Comparison of ENCODE assay signal across 15 cellular contexts in the genomic region with DNA sequence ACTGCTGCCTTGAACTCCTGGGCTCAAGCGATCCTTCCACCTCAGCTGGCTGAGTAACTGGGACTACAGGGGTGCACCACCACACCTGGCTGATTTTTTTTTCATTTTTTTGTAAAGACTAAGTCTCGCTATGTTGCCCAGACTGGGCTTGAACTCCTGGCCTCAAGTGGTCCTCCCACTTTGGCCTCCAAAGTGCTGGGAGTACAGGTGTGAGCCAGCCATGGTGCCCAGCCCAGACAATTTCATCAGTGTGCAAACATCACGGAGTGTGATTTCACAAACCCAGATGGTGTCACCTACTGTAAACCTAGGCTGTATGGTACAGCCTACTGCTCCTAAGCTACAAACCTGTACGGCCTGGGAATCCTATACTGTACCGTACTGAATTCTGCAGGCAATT. TPM values are rescaled to one million over a fixed set of nuclear protein-coding genes. Genes with fewer than 3 reads are reported as not detected.
DNase-seq lines count a peak whose midpoint lies in the region; ATAC-seq, FAIRE-seq and TF ChIP-seq lines count a peak whose summit lies in the region.
"Had no signal": no experiment of that assay in that cellular context is flagged by ENCODE, and none has a peak within 500 bp of the region (broad histone marks: within the 10 kb centered on the region; RNA-seq: fewer than 3 reads in every experiment).

No MANE protein-coding gene starts in this region.

- H3K9me3 Mint-ChIP-seq in natural killer cell, result no peaks in the 10 kb centered on the region

- POLR2A ChIA-PET in OCI-LY7 (lab: Charles Lee), result interaction anchor here (0.6 to 15.4 kb wide), 5 partner anchors 9 to 31 kb away, joined by 4 to 332 read pairs (median 18); no protein-coding TSS in a partner anchor

- H3K27ac ChIP-seq in BLaER1 treated with 17β-estradiol and CSF1 and Interleukin-3, amounts not matched to agents 10 nM and 100 nM, result peak overlapping the region in 8 of 11 experiments; percentile 52 to 97 (median 82); a peak in 13 of 22 replicates
- H3K27ac ChIP-seq in OCI-LY7 (ENCODE audit: low read depth, low read length, poor library complexity, severe bottlenecking), result peak overlapping the region; percentile 100

- CTCF ChIA-PET in OCI-LY7 (lab: Charles Lee; ENCODE audit: unreplicated experiment), result no interaction called here

- FAIRE-seq in frontal cortex (lab: Jason Lieb, UNC), result no peak
- FAIRE-seq: D721Med, H1 had no signal

- no peaks in the 10 kb centered on the region for H3K9me2 ChIP-seq in Loucy (replicated peaks; ENCODE audit: low read depth, low read length)
- H3K9me2 ChIP-seq in OCI-LY7 (ENCODE audit: insufficient read depth, low read length), result no peaks in the 10 kb centered on the region

- no peak for TF ChIP-seq CTCF in Loucy (conservative IDR thresholded peaks at IDR 0.05; ENCODE audit: low read length)
- TF ChIP-seq CTCF in OCI-LY7 (conservative IDR thresholded peaks at IDR 0.05; ENCODE audit: low read length), result no peak
- TF ChIP-seq CTCF in natural killer cell (IDR thresholded peaks at IDR 0.05), result no peak

- DNase-seq in OCI-LY7 (ENCODE audit: low spot score) (no peak), UCSD-AML1 (lab: John Stamatoyannopoulos, UW; ENCODE audit: unreplicated experiment) (no peak), NCI-H1048 (lab: John Stamatoyannopoulos, UW) (no peak), natural killer cell (no peak), frontal cortex (ENCODE audit: low spot score in 2 of 2) (no peak)
- DNase-seq: CD8-positive, alpha-beta T cell; COR-L47; GF-D8 had no signal

- H3K4me3 Mint-ChIP-seq in natural killer cell, result no peak overlapping the region
- H3K4me3 Mint-ChIP-seq: B cell; CD14-positive monocyte; CD8-positive, alpha-beta T cell had no signal

- H3K36me3 Mint-ChIP-seq in natural killer cell, result no peaks in the 10 kb centered on the region
- H3K36me3 Mint-ChIP-seq: CD14-positive monocyte; CD8-positive, alpha-beta T cell had no signal

- H3K4me2 ChIP-seq in BLaER1 treated with 17β-estradiol and CSF1 and Interleukin-3, amounts not matched to agents 10 nM and 100 nM, result peak overlapping the region; percentile 81 to 98 (median 89); a peak in 21 of 22 replicates
- H3K4me2 ChIP-seq in Loucy (ENCODE audit: low read depth, low read length, poor library complexity, severe bottlenecking) (peak overlapping the region; percentile 49), OCI-LY7 (ENCODE audit: low read length) (peak overlapping the region; percentile 58)

- intact Hi-C loops in OCI-LY7 (cut with micrococcal nuclease; ENCODE audit: unreplicated experiment), result no loop called here
- intact Hi-C loops in natural killer cell (cut with micrococcal nuclease), result no loop called here

- no peak overlapping the region; a peak in 1 of 20 replicates for H3K4me3 ChIP-seq in BLaER1 treated with 17β-estradiol and CSF1 and Interleukin-3, amounts not matched to agents 10 nM and 100 nM
- H3K4me3 ChIP-seq in Loucy (ENCODE audit: low read length, poor library complexity, severe bottlenecking) (no peak overlapping the region), OCI-LY7 (ENCODE audit: low read depth, low read length, poor library complexity, severe bottlenecking) (peak overlapping the region; percentile 43)
- H3K4me3 ChIP-seq: HAP-1 had no signal

- peaks cover 7 to 16% of the 10 kb centered on the region in 2 donors for H3K27me3 Mint-ChIP-seq in natural killer cell (ENCODE audit: low read depth in 2 of 2)
- H3K27me3 Mint-ChIP-seq: B cell had no signal

- peaks cover 0 to 9% (median 0%) of the 10 kb centered on the region in 11 experiments; a peak in 4 of 22 replicates for H3K27me3 ChIP-seq in BLaER1 treated with 17β-estradiol and CSF1 and Interleukin-3, amounts not matched to agents 10 nM and 100 nM
- no peaks in the 10 kb centered on the region for H3K27me3 ChIP-seq in Loucy (ENCODE audit: insufficient read depth, low read length, poor library complexity, severe bottlenecking)

- no peaks in the 10 kb centered on the region for H3K4me1 Mint-ChIP-seq in natural killer cell

- H3K9ac ChIP-seq in BLaER1 treated with 17β-estradiol and CSF1 and Interleukin-3, amounts not matched to agents 10 nM and 100 nM, result peak overlapping the region in 7 of 11 experiments; percentile 24 to 70 (median 66); a peak in 10 of 22 replicates
- no peak overlapping the region for H3K9ac ChIP-seq in Loucy (ENCODE audit: low read depth, low read length, poor library complexity, severe bottlenecking)

- H3K79me2 ChIP-seq in Loucy (ENCODE audit: insufficient read depth, low read length), result no peaks in the 10 kb centered on the region
- H3K79me2 ChIP-seq in OCI-LY7 (ENCODE audit: insufficient read depth, low read depth, low read length), result peaks cover 66% of the 10 kb centered on the region

- no TSS peak for BruUV-seq in OCI-LY7 (replicated peaks; lab: Mats Ljungman, UMichigan)

- no peak for ATAC-seq in natural killer cell
- ATAC-seq: CD8-positive, alpha-beta T cell had no signal

- H3K4me1 ChIP-seq in BLaER1 treated with 17β-estradiol and CSF1 and Interleukin-3, amounts not matched to agents 10 nM and 100 nM, result peaks cover 30 to 85% (median 77%) of the 10 kb centered on the region in 10 experiments
- H3K4me1 ChIP-seq in Loucy (ENCODE audit: insufficient read depth, low read length, poor library complexity, severe bottlenecking), result peaks cover 14% of the 10 kb centered on the region
- peaks cover 92% of the 10 kb centered on the region for H3K4me1 ChIP-seq in OCI-LY7 (ENCODE audit: insufficient read depth, low read length, poor library complexity, severe bottlenecking)
- H3K4me1 ChIP-seq: HAP-1 had no signal

- no peak overlapping the region for H3K27ac Mint-ChIP-seq in natural killer cell
- H3K27ac Mint-ChIP-seq: B cell; CD8-positive, alpha-beta T cell had no signal

- H3F3A ChIP-seq in Loucy (ENCODE audit: low read depth), result no peaks in the 10 kb centered on the region; the same call in 1 of the 2 replicates

- H3K36me3 ChIP-seq in BLaER1 treated with 17β-estradiol and CSF1 and Interleukin-3, amounts not matched to agents 10 nM and 100 nM, result peaks cover 0 to 6% (median 0%) of the 10 kb centered on the region in 11 experiments; a peak in 5 of 22 replicates
- H3K36me3 ChIP-seq in Loucy (ENCODE audit: insufficient read depth, low read length) (no peaks in the 10 kb centered on the region), OCI-LY7 (ENCODE audit: insufficient read depth, low read length) (peaks cover 33% of the 10 kb centered on the region)
- H3K36me3 ChIP-seq: HAP-1 had no signal

- no peak overlapping the region for H2AFZ ChIP-seq in Loucy (ENCODE audit: low read length)
- peak overlapping the region; percentile 7; the same call in 1 of the 2 replicates for H2AFZ ChIP-seq in OCI-LY7 (ENCODE audit: low read length)

- H4K20me1 ChIP-seq in BLaER1 treated with 17β-estradiol and CSF1 and Interleukin-3, amounts not matched to agents 10 nM and 100 nM, result no peaks in the 10 kb centered on the region
- H4K20me1 ChIP-seq in Loucy (ENCODE audit: insufficient read depth, low read length, poor library complexity, severe bottlenecking) (no peaks in the 10 kb centered on the region), OCI-LY7 (ENCODE audit: insufficient read depth, low read length) (no peaks in the 10 kb centered on the region)

- H3K9me3 ChIP-seq in BLaER1 treated with 17β-estradiol and CSF1 and Interleukin-3, amounts not matched to agents 10 nM and 100 nM (replicated peaks in 1 of 11), result peaks cover 10 to 33% (median 16%) of the 10 kb centered on the region in 11 experiments
- H3K9me3 ChIP-seq in Loucy (ENCODE audit: insufficient read depth, low read depth, low read length) (no peaks in the 10 kb centered on the region), OCI-LY7 (ENCODE audit: low read length) (peaks cover 24% of the 10 kb centered on the region; the same call in 1 of the 2 replicates)

RNA-seq across cellular contexts. Expression of a gene that starts 6.9 kb away (rescaled TPM):
- total RNA-seq in OCI-LY7 (2014; rRNA removed; shearing (Covaris generic)), result 66.2 and 76.2 TPM in 2 replicates
- total RNA-seq in OCI-LY7 (2022) (84.7 and 100 TPM in 2 replicates), natural killer cell (1 to 10 TPM in 1 of 3 donors, under 1 TPM in 2; 0.85 to 1.1 (median 0.96) TPM), frontal cortex (88.0 TPM)

Comparison
In these comparisons a context has a peak if more than half of its experiments do, and no peak if none do; other contexts are left out.
1. RNA of a gene that starts 6.9 kb away (total RNA-seq): 88.0 TPM in frontal cortex (single experiment) and 66.2 to 100 TPM in OCI-LY7; 0.85 to 1.1 TPM in natural killer cell; every median in the first group is over 10 times any median in the second.
2. Peak in every context shown above with its lines, with median percentiles within 50 percentile points of each other: H3K4me2 ChIP-seq.